8 cellular contexts compared by ENCODE assay signal in the genomic region with DNA sequence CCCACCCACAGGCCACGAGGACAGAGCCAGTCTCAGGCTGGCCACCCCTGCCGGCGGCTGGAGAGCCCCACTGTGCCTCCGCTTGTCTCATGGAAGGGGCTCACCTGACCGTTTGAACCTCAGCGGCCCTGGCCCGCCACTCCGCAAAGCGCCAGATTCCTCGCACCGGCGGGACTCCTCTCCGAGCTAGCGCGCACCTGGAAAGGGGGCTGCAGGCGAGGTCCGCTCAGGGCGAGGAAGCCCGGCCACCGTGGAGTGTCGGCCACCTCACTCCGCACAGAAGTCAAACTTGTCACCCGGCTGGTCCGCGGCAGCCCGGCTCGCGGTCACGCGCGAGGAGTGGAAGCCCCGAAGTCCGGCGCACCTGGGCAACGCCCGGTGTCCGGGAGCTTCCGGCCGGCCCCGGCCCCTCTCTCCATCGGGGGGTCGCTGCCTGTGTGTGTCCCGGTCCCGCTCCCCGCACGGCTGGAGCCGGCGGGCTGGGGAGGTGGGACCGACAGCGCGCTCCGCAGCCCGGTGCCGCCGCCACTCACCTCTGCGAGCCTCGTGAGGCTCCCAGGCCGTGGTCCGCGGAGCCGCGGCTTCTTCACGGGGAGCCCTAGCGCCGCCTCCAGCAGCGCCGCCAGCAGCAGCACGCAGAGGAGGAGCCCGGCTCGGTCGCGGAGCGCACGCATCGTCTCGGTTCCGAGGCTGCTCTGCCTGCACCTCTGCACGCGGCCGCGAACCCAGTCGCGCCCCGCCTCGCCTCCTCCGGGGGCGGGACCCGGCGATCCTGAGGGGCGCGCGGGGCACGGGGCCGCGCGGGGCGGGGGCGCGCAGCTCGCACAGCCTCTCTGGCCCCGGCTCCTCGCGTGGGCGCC. TPM values are rescaled to one million over a fixed set of nuclear protein-coding genes. Genes with fewer than 3 reads are reported as not detected.
DNase-seq lines count a peak whose midpoint lies in the region; ATAC-seq, FAIRE-seq and TF ChIP-seq lines count a peak whose summit lies in the region.

A gene (minus strand): TSS at position 697 of the 860 bp plus-strand sequence. CDS start 23 bp downstream, at position 674.

- no peak within 1 kb of the TSS for H3K9ac ChIP-seq in kidney (ENCODE audit: low read length in 2 of 2)

- intact Hi-C loops in kidney (cut with DNase I): no loop called here

- TF ChIP-seq CTCF in brain microvascular endothelial cell (IDR thresholded peaks at IDR 0.05; ENCODE audit: low read depth, low read length, missing control alignments) (no peak), kidney (IDR thresholded peaks at IDR 0.05; ENCODE audit: borderline replicate concordance, extremely low read depth, insufficient read depth) (no peak)

- ATAC-seq in GM19043 (IDR thresholded peaks at IDR 0.05; ENCODE audit: low read depth, unreplicated experiment) (peak; percentile 65), HG03520 (IDR thresholded peaks at IDR 0.05; ENCODE audit: unreplicated experiment) (peak; percentile 60)

- H3K4me1 ChIP-seq in kidney (ENCODE audit: control insufficient read depth in 1 of 2, insufficient read depth in 1 of 2, low read depth in 1 of 2, low read length in 2 of 2): peaks cover 0 to 10% of the 10 kb centered on the region in 2 donors

- in situ Hi-C loops in brain microvascular endothelial cell (cut with HindIII; ENCODE audit: low pct_ligation_motif_present, low sequenced_read_pairs): no loop called here

- peaks cover 24% of the 10 kb centered on the region for H3K27me3 ChIP-seq in brain microvascular endothelial cell (replicated peaks)

- H3K4me3 ChIP-seq in brain microvascular endothelial cell (ENCODE audit: low read depth, low read length) (peak within 1 kb of the TSS; percentile 42), kidney (ENCODE audit: low read length in 2 of 2) (peak within 1 kb of the TSS; percentile 38 to 49)

- no peak for FAIRE-seq in kidney (lab: Jason Lieb, UNC)

- DNase-seq in AG20443 (ENCODE audit: low spot score): peak; percentile 87
- peak in 3 of 5 donors; percentile 8 to 43 (median 10) for DNase-seq in T-helper 1 cell
- peak; percentile 2 for DNase-seq in brain microvascular endothelial cell
- peak; percentile 79 for DNase-seq in kidney
- DNase-seq in stimulated activated CD4-positive, alpha-beta T cell treated with anti-CD3 and anti-CD28 coated beads, Interleukin-1b, Interleukin-23, amount 100 ng/mL, for 4 hours (ENCODE audit: low read depth in 2 of 2): peak; percentile 13 to 39
- no peak for DNase-seq in DMS153 treated with DMSO at 0.1 percent for 48 hours (lab: John Stamatoyannopoulos, UW; ENCODE audit: unreplicated experiment)

- no peaks in the 10 kb centered on the region for H3K36me3 ChIP-seq in brain microvascular endothelial cell (replicated peaks)
- H3K36me3 ChIP-seq in kidney (ENCODE audit: control insufficient read depth in 1 of 2, insufficient read depth in 2 of 2, low read length in 2 of 2): no peaks in the 10 kb centered on the region

- no peaks in the 10 kb centered on the region for H3K9me3 ChIP-seq in kidney (ENCODE audit: control insufficient read depth in 1 of 2, low read length in 2 of 2)

- no peak within 1 kb of the TSS for H3K27ac ChIP-seq in brain microvascular endothelial cell
- no peak within 1 kb of the TSS for H3K27ac ChIP-seq in kidney (ENCODE audit: low read depth in 2 of 2, low read length in 2 of 2)

RNA-seq across cellular contexts. Expression of the gene that starts here (rescaled TPM):
- 0.57 TPM for total RNA-seq in kidney
- 0.80 TPM for polyA plus RNA-seq in kidney (ENCODE audit: insufficient read depth, low read depth, low replicate concordance)

Comparison
In these comparisons a context has a peak if more than half of its experiments do, and no peak if none do; other contexts are left out.
1. Peak in DNase-seq and H3K4me3 ChIP-seq in kidney; RNA of the gene not detected or under 1 TPM.